21 cellular contexts compared by ENCODE assay signal in the genomic region with DNA sequence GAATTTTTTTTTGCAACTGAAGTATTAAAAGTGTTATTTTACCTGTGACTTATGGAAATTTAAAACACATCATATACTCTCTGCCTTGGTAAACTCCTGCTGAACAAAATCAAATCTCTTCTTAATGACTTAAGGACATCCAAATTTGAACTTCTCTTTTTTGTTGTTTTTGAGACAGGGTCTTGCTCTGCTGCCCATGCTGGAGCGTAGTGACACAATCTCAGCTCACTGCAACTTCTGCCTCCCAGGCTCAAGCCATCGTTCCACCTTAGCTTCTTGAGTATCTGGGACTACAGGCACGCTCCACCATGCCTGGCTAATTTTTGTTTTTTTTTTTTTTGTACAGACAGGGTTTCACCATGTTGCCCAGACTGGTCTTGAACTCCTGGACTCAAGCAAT. TPM values are rescaled to one million over a fixed set of nuclear protein-coding genes. Genes with fewer than 3 reads are reported as not detected.
"Had no signal": no experiment of that assay in that cellular context is flagged by ENCODE, and none has a peak within 500 bp of the region (broad histone marks: within the 10 kb centered on the region; RNA-seq: fewer than 3 reads in every experiment).

No MANE protein-coding gene starts in this region.

- H3K27ac ChIP-seq: adrenal gland, body of pancreas, breast epithelium, KMS-11, Peyer's patch, SJSA1, WERI-Rb-1 had no signal

- H3K4me1 ChIP-seq: adrenal gland, body of pancreas, breast epithelium, Peyer's patch, SJSA1 had no signal

- H3K9me3 Mint-ChIP-seq: activated CD4-positive, alpha-beta T cell treated with anti-CD3 and anti-CD28 coated beads, Interleukin-2, amount 10 ng/mL, durations not matched to agents 24 days and 14 days; activated naive CD4-positive, alpha-beta T cell treated with anti-CD3 and anti-CD28 coated beads for 36 hours; activated naive CD4-positive, alpha-beta T cell treated with anti-CD3 and anti-CD28 coated beads, Interleukin-2, amount 50 U/mL, for 72 hours; activated T-cell treated with anti-CD3 and anti-CD28 coated beads, Interleukin-2, amount 50 U/mL, for 24 hours; T-helper 1 cell treated with Interleukin-12 subunit alpha and Interleukin-12 subunit beta and Interleukin-4 antibody, amounts not matched to agents 30 μg/mL and 1 μg/mL, for 36 hours had no signal

- H3K27ac Mint-ChIP-seq: activated naive CD4-positive, alpha-beta T cell treated with anti-CD3 and anti-CD28 coated beads for 36 hours; T-helper 1 cell treated with Interleukin-12 subunit alpha and Interleukin-12 subunit beta and Interleukin-4 antibody, amounts not matched to agents 30 μg/mL and 1 μg/mL, for 36 hours had no signal

- DNase-seq: activated gamma-delta T cell treated with Interleukin-2 at 50 U/mL for 16 hours; activated T-cell treated with anti-CD3 and anti-CD28 coated beads, Interleukin-2, amount 50 U/mL, for 24 hours; NCI-H1436 treated with DMSO at 0.1 percent for 48 hours; NK-92 treated with Interleukin-12 subunit alpha and Interleukin-12 subunit beta, amount 100 ng/mL, for 24 hours; T1000 had no signal

- H3K36me3 ChIP-seq: adrenal gland, breast epithelium, Peyer's patch, SJSA1, WERI-Rb-1 had no signal

- H3K9me3 ChIP-seq: adrenal gland, body of pancreas, breast epithelium, Peyer's patch, SJSA1, SK-N-SH had no signal

- ATAC-seq: body of pancreas had no signal

- H3K4me3 ChIP-seq: adrenal gland, body of pancreas, breast epithelium, Peyer's patch, SJSA1 had no signal

- H3K27me3 ChIP-seq: adrenal gland, body of pancreas, Peyer's patch had no signal

- H3K27me3 Mint-ChIP-seq: activated CD4-positive, alpha-beta T cell treated with anti-CD3 and anti-CD28 coated beads, Interleukin-2, amount 10 ng/mL, durations not matched to agents 24 days and 14 days; activated T-cell treated with anti-CD3 and anti-CD28 coated beads, Interleukin-2, amount 50 U/mL, for 24 hours had no signal

- H3K4me3 Mint-ChIP-seq: activated CD4-positive, alpha-beta T cell treated with anti-CD3 and anti-CD28 coated beads, Interleukin-2, amount 10 ng/mL, durations not matched to agents 24 days and 14 days; activated CD8-positive, alpha-beta T cell treated with anti-CD3 and anti-CD28 coated beads, Interleukin-2, amount 10 ng/mL, durations not matched to agents 7 days and 5 days; activated naive CD4-positive, alpha-beta T cell treated with anti-CD3 and anti-CD28 coated beads for 36 hours; activated T-cell treated with anti-CD3 and anti-CD28 coated beads, Interleukin-2, amount 50 U/mL, for 24 hours; T-helper 1 cell treated with Interleukin-12 subunit alpha and Interleukin-12 subunit beta and Interleukin-4 antibody, amounts not matched to agents 30 μg/mL and 1 μg/mL, for 36 hours had no signal

RNA-seq across cellular contexts. Expression of gene SKAP1, which starts 56.1 kb away (rescaled TPM):
- total RNA-seq: astrocyte, cardiac septum, PC-3 had no signal
